11 cellular contexts compared by ENCODE assay signal in the genomic region with DNA sequence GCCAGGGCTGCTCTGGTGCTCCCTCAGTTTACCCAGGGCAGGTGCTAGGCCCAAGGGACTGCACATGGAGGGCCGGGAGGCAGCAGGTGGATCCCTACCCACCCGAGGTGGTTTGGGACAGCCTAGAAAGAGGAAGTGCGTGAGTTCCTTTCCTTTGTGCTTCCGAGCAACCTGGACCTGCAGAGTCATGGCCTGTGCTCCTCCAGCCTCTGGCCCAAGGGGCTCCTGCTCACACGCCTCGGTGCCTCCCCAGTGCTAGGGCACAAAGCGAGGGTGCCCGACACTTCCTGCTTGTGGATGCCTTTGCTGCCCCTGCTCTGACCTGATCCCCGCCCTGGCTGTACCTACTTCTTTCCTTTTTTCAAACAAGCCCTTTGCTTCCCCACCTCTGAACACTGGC.
DNase-seq lines count a peak whose midpoint lies in the region; ATAC-seq, FAIRE-seq and TF ChIP-seq lines count a peak whose summit lies in the region.
"Had no signal": no experiment of that assay in that cellular context is flagged by ENCODE, and none has a peak within 500 bp of the region (broad histone marks: within the 10 kb centered on the region; RNA-seq: fewer than 3 reads in every experiment).

No MANE protein-coding gene starts in this region.

- H3K27ac ChIP-seq in K562 (ENCODE audit: extremely low read depth, low read depth, low read length) = no peak overlapping the region
- no peak overlapping the region for H3K27ac ChIP-seq in neural progenitor cell

- H3K4me1 Mint-ChIP-seq in neural progenitor cell (peaks cover 16% of the 10 kb centered on the region), glutamatergic neuron (ENCODE audit: low read depth, unreplicated experiment) (peaks cover 5% of the 10 kb centered on the region)

- H3K4me1 ChIP-seq in K562 (replicated peaks in 1 of 2; ENCODE audit: control insufficient read depth in 2 of 2, insufficient read depth in 2 of 2, low read length in 2 of 2) (peaks cover 35 to 90% of the 10 kb centered on the region in 2 experiments), neural progenitor cell (peaks cover 8% of the 10 kb centered on the region)

- peak overlapping the region; percentile 93 for H3K27ac Mint-ChIP-seq in neural progenitor cell
- H3K27ac Mint-ChIP-seq in glutamatergic neuron (ENCODE audit: unreplicated experiment) = no peak overlapping the region

- no peaks in the 10 kb centered on the region for H3F3A ChIP-seq in neural progenitor cell (ENCODE audit: low read depth)

- intact Hi-C loops in K562 (cut with micrococcal nuclease) = no loop called here

- peaks cover 17% of the 10 kb centered on the region for H3K9me1 ChIP-seq in K562 (ENCODE audit: control insufficient read depth, insufficient read depth, low read length)

- H3K9ac ChIP-seq in K562 (ENCODE audit: insufficient read depth in 1 of 2, low read depth in 2 of 2, low read length in 2 of 2) (peak overlapping the region in 1 of 2 experiments; percentile 84; a peak in 2 of 4 replicates), neural progenitor cell (no peak overlapping the region)

- H3K79me2 ChIP-seq in K562 (ENCODE audit: control insufficient read depth, insufficient read depth, low read length) = peaks cover 5% of the 10 kb centered on the region
- H3K79me2 ChIP-seq in neural progenitor cell (ENCODE audit: low read depth) = peaks cover under 1% of the 10 kb centered on the region

- no peak for TF ChIP-seq CTCF in K562 (IDR thresholded peaks at IDR 0.05 in 2 of 3, conservative IDR thresholded peaks at IDR 0.05 in 1 of 3; ENCODE audit: insufficient read depth in 2 of 3, low read depth in 1 of 3, low read length in 3 of 3)
- no peak for TF ChIP-seq CTCF in neural progenitor cell (IDR thresholded peaks at IDR 0.05)
- TF ChIP-seq CTCF in glutamatergic neuron (IDR thresholded peaks at IDR 0.05; ENCODE audit: partially characterized antibody, unreplicated experiment) = no peak

- 60% methylated on average over 8 of the region's 9 CpGs for WGBS in K562 (ENCODE audit: insufficient coverage, low coverage, missing lambda C conversion rate)

- peak; percentile 26 for FAIRE-seq in K562 (lab: Jason Lieb, UNC)
- FAIRE-seq: bronchial epithelial cell had no signal

- no TSS peak for BruUV-seq in K562 (replicated peaks; lab: Mats Ljungman, UMichigan)

- ATAC-seq in K562 = peak; percentile 15; the same call in 1 of the 3 replicates
- no peak for ATAC-seq in GM19452 (IDR thresholded peaks at IDR 0.05; ENCODE audit: unreplicated experiment)
- ATAC-seq in stimulated activated naive CD8-positive, alpha-beta T cell treated with anti-CD3 and anti-CD28 coated beads, Interleukin-15, Interleukin-2, amounts not matched to agents 100 U/mL and 50 U/mL, for 24 hours = no peak

- in situ Hi-C loops in K562 (cut with MboI) = no loop called here

- no peak overlapping the region for H3K4me3 ChIP-seq in K562
- no peak overlapping the region for H3K4me3 ChIP-seq in neural progenitor cell

- H3K4me3 Mint-ChIP-seq in neural progenitor cell (no peak overlapping the region), glutamatergic neuron (ENCODE audit: unreplicated experiment) (no peak overlapping the region)

- peaks cover 47% of the 10 kb centered on the region; the same call in 1 of the 2 replicates for H4K20me1 ChIP-seq in K562 (replicated peaks; ENCODE audit: control insufficient read depth, insufficient read depth, low read length)
- H4K20me1 ChIP-seq in neural progenitor cell (ENCODE audit: low read depth) = peaks cover 43% of the 10 kb centered on the region

- H3K36me3 Mint-ChIP-seq in neural progenitor cell (no peaks in the 10 kb centered on the region), glutamatergic neuron (ENCODE audit: unreplicated experiment) (no peaks in the 10 kb centered on the region)

- CTCF ChIA-PET in K562 (lab: Yijun Ruan, JAX; ENCODE audit: low intra/inter-chr PET ratio) = no interaction called here

- H3K36me3 ChIP-seq in K562 (ENCODE audit: control insufficient read depth, insufficient read depth, low read length) = no peaks in the 10 kb centered on the region
- H3K36me3 ChIP-seq in neural progenitor cell = no peaks in the 10 kb centered on the region

- H3K27me3 ChIP-seq in K562 (ENCODE audit: control insufficient read depth in 2 of 2, insufficient read depth in 2 of 2, low read length in 2 of 2) (no peaks in the 10 kb centered on the region), neural progenitor cell (no peaks in the 10 kb centered on the region)

- H3K27me3 Mint-ChIP-seq in neural progenitor cell (ENCODE audit: insufficient read depth, low read depth) (peaks cover 5% of the 10 kb centered on the region), glutamatergic neuron (ENCODE audit: unreplicated experiment) (peaks cover 3% of the 10 kb centered on the region)

- H3K9me3 ChIP-seq in K562 (replicated peaks; ENCODE audit: control insufficient read depth, insufficient read depth, low read depth, low read length) = no peaks in the 10 kb centered on the region
- H3K9me3 ChIP-seq in neural progenitor cell (ENCODE audit: low read depth) = no peaks in the 10 kb centered on the region

- no peaks in the 10 kb centered on the region for H3K9me3 Mint-ChIP-seq in neural progenitor cell
- H3K9me3 Mint-ChIP-seq in glutamatergic neuron (ENCODE audit: unreplicated experiment) = peaks cover 1% of the 10 kb centered on the region

- no peak for TF ChIP-seq RAD21 in K562 (CRISPR knock-in tag; conservative IDR thresholded peaks at IDR 0.05 in 1 of 2, IDR thresholded peaks at IDR 0.05 in 1 of 2)

- no peak for TF ChIP-seq POLR2A in K562 (conservative IDR thresholded peaks at IDR 0.05)

- H3K4me2 ChIP-seq in K562 (ENCODE audit: insufficient read depth, low read length) (no peak overlapping the region), neural progenitor cell (no peak overlapping the region)

- H2AFZ ChIP-seq in K562 (ENCODE audit: low read depth, low read length) (no peak overlapping the region), neural progenitor cell (replicated peaks) (no peak overlapping the region)

- DNase-seq in CD1c-positive myeloid dendritic cell (ENCODE audit: extremely low spot score) (peak; percentile 74), Kasumi-1 (lab: John Stamatoyannopoulos, UW) (peak; percentile 29 to 33), K562 (ENCODE audit: extremely low read depth in 1 of 4, low spot score in 3 of 4) (peak in 1 of 4 experiments; percentile 14), neural progenitor cell (ENCODE audit: low spot score) (no peak), glutamatergic neuron (no peak), activated T-cell treated with anti-CD3 and anti-CD28 coated beads for 4 hours (no peak)
- DNase-seq in stimulated activated naive CD8-positive, alpha-beta T cell treated with anti-CD3 and anti-CD28 coated beads, Interleukin-15, Interleukin-2, amounts not matched to agents 100 U/mL and 50 U/mL, for 24 hours = no peak
- DNase-seq: DMS 273 treated with DMSO at 0.1 percent for 48 hours, NCI-H2227 treated with DMSO at 0.1 percent for 48 hours had no signal

- POLR2A ChIA-PET in K562 (lab: Yijun Ruan, JAX) = interaction anchor here (1.1 kb wide), 1 partner anchor 42 kb away, joined by 3 read pairs; no protein-coding TSS in a partner anchor

- no peak for TF ChIP-seq EP300 in K562 (IDR thresholded peaks at IDR 0.05; ENCODE audit: low read length)

TF ChIP-seq in K562, 482 proteins besides CTCF, POLR2A, EP300 and RAD21 (continues in another document):
- TF ChIP-seq C11orf30 (IDR thresholded peaks at IDR 0.05; ENCODE audit: low read depth) = 0 out of 2 replicates have a peak, but pooled peaks have one; percentile 9
- peak; percentile 5; the same call in 1 of the 2 replicates for TF ChIP-seq MAFK (IDR thresholded peaks at IDR 0.05; ENCODE audit: low read length)
- peak in 1 of 2 experiments; percentile 45; a peak in 2 of 4 replicates for TF ChIP-seq NRF1 (conservative IDR thresholded peaks at IDR 0.05 in 1 of 2, IDR thresholded peaks at IDR 0.05 in 1 of 2)
- TF ChIP-seq, protein P1, sequence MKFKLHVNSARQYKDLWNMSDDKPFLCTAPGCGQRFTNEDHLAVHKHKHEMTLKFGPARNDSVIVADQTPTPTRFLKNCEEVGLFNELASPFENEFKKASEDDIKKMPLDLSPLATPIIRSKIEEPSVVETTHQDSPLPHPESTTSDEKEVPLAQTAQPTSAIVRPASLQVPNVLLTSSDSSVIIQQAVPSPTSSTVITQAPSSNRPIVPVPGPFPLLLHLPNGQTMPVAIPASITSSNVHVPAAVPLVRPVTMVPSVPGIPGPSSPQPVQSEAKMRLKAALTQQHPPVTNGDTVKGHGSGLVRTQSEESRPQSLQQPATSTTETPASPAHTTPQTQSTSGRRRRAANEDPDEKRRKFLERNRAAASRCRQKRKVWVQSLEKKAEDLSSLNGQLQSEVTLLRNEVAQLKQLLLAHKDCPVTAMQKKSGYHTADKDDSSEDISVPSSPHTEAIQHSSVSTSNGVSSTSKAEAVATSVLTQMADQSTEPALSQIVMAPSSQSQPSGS (CRISPR knock-in tag; IDR thresholded peaks at IDR 0.05) = no peak
- TF ChIP-seq ZC3H4 (CRISPR knock-in tag; IDR thresholded peaks at IDR 0.05; ENCODE audit: borderline replicate concordance) = no peak
- TF ChIP-seq CCNT2 (IDR thresholded peaks at IDR 0.05; ENCODE audit: borderline replicate concordance, extremely low read depth, insufficient read length, low read depth, low read length) = no peak
- TF ChIP-seq, protein P2, sequence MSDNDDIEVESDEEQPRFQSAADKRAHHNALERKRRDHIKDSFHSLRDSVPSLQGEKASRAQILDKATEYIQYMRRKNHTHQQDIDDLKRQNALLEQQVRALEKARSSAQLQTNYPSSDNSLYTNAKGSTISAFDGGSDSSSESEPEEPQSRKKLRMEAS (CRISPR knock-in tag; IDR thresholded peaks at IDR 0.05) = peak; percentile 41; the same call in 1 of the 2 replicates
- TF ChIP-seq SPI1 (IDR thresholded peaks at IDR 0.05; ENCODE audit: borderline replicate concordance, low read depth, low read length) = peak; percentile 99
- TF ChIP-seq BRF1 (IDR thresholded peaks at IDR 0.05; ENCODE audit: borderline replicate concordance, extremely low read depth, insufficient read length) = no peak

Comparison
In these comparisons a context has a peak if more than half of its experiments do, and no peak if none do; other contexts are left out.
1. DNase-seq: peak in CD1c-positive myeloid dendritic cell (single experiment) and Kasumi-1 (2 of 2); none in neural progenitor cell (single experiment), glutamatergic neuron (single experiment), activated T-cell treated with anti-CD3 and anti-CD28 coated beads for 4 hours (single experiment) and stimulated activated naive CD8-positive, alpha-beta T cell treated with anti-CD3 and anti-CD28 coated beads, Interleukin-15, Interleukin-2, amounts not matched to agents 100 U/mL and 50 U/mL, for 24 hours (single experiment).